Comparison of ENCODE assay signal across 27 cellular contexts in genomic region chr21:37944492-37944891, GRCh38. TPM values are rescaled to one million over a fixed set of nuclear protein-coding genes. Genes with fewer than 3 reads are reported as not detected.
"Had no signal": no experiment of that assay in that cellular context is flagged by ENCODE, and none has a peak within 500 bp of the region (broad histone marks: within the 10 kb centered on the region; RNA-seq: fewer than 3 reads in every experiment).

No MANE protein-coding gene starts in this region.

- ATAC-seq: activated CD4-positive, alpha-beta T cell treated with anti-CD3 and anti-CD28 coated beads for 36 hours; activated CD4-positive, CD25-positive, alpha-beta regulatory T cell treated with anti-CD3 and anti-CD28 coated beads, Interleukin-2, amount 50 U/mL, for 24 hours; activated CD8-positive, alpha-beta T cell treated with anti-CD3 and anti-CD28 coated beads, Interleukin-2, amount 10 ng/mL, durations not matched to agents 7 days and 5 days; body of pancreas; Panc1; WTC11 had no signal

- H3K27me3 ChIP-seq: breast epithelium, SJCRH30 had no signal

- H3K4me1 ChIP-seq: body of pancreas, breast epithelium, SJCRH30 had no signal

- FAIRE-seq: astrocyte, TTC549 had no signal

- H3K9me3 ChIP-seq: body of pancreas, breast epithelium, SJCRH30 had no signal

- H3K36me3 ChIP-seq: breast epithelium, SJCRH30 had no signal

- DNase-seq: activated CD4-positive, alpha-beta T cell treated with anti-CD3 and anti-CD28 coated beads for 36 hours; activated CD4-positive, alpha-beta T cell treated with anti-CD3 and anti-CD28 coated beads, Interleukin-2, amount 10 ng/mL, durations not matched to agents 7 days and 5 days; activated CD4-positive, alpha-beta T cell treated with anti-CD3 and anti-CD28 coated beads, Interleukin-2, amount 50 U/mL, for 48 hours; activated CD8-positive, alpha-beta T cell treated with anti-CD3 and anti-CD28 coated beads, Interleukin-2, amount 10 ng/mL, durations not matched to agents 7 days and 5 days; activated gamma-delta T cell; activated naive CD4-positive, alpha-beta T cell treated with Interleukin-2 at 50 U/mL for 16 hours; activated naive CD8-positive, alpha-beta T cell treated with anti-CD3 and anti-CD28 coated beads, Interleukin-2, amount 10 ng/mL, durations not matched to agents 7 days and 5 days; activated T-cell treated with anti-CD3 and anti-CD28 coated beads, Interleukin-2, amount 50 U/mL, for 24 hours; amygdala; body of pancreas; Karpas-422; KBM-7; NCI-H1436 treated with DMSO at 0.1 percent for 48 hours; NCI-H2029; NCI-H2107; NCI-H510A; SJCRH30 had no signal

- H3K27ac ChIP-seq: body of pancreas, breast epithelium, SJCRH30, SK-N-MC had no signal

- H3K4me3 ChIP-seq: body of pancreas, breast epithelium, SJCRH30, SK-N-MC had no signal

RNA-seq across cellular contexts. Expression of gene KCNJ6, which starts 28.2 kb away (rescaled TPM):
- total RNA-seq: activated CD4-positive, alpha-beta T cell treated with anti-CD3 and anti-CD28 coated beads for 36 hours; activated CD4-positive, alpha-beta T cell treated with anti-CD3 and anti-CD28 coated beads, Interleukin-2, amount 10 ng/mL, durations not matched to agents 7 days and 5 days; activated CD8-positive, alpha-beta T cell treated with anti-CD3 and anti-CD28 coated beads, Interleukin-2, amount 10 ng/mL, durations not matched to agents 7 days and 5 days; activated naive CD8-positive, alpha-beta T cell treated with anti-CD3 and anti-CD28 coated beads, Interleukin-2, amount 10 ng/mL, durations not matched to agents 7 days and 5 days; activated T-helper 2 cell treated with anti-CD3 and anti-CD28 coated beads, Interferon-gamma antibody, Interleukin-2, Interleukin-4, amounts not matched to agents 10 μg/mL and 5 μg/mL and 100 μg/mL, durations not matched to agents 14 hours and 24 hours and 36 hours; breast epithelium; cardiac septum; RPMI7951; SJCRH30 had no signal
